Comparison of ENCODE assay signal across 8 cellular contexts in genomic region chr5:139459451-139459934, GRCh38. TPM values are rescaled to one million over a fixed set of nuclear protein-coding genes. Genes with fewer than 3 reads are reported as not detected.
DNase-seq lines count a peak whose midpoint lies in the region; ATAC-seq lines count a peak whose summit lies in the region.

No MANE protein-coding gene starts in this region.

- no peaks in the 10 kb centered on the region for H3K9me3 ChIP-seq in effector memory CD4-positive, alpha-beta T cell (ENCODE audit: control insufficient read depth, low read length)

- H3K27me3 ChIP-seq in effector memory CD4-positive, alpha-beta T cell (replicated peaks; ENCODE audit: control insufficient read depth, insufficient read depth, low read length, poor library complexity, severe bottlenecking): no peaks in the 10 kb centered on the region

- no peaks in the 10 kb centered on the region for H3K36me3 ChIP-seq in effector memory CD4-positive, alpha-beta T cell (ENCODE audit: control insufficient read depth, insufficient read depth, low read length)

- H3K4me1 ChIP-seq in effector memory CD4-positive, alpha-beta T cell (ENCODE audit: control insufficient read depth, insufficient read depth, low read length, poor library complexity, severe bottlenecking): peaks cover 31% of the 10 kb centered on the region

- ATAC-seq in GM19025 (IDR thresholded peaks at IDR 0.05; ENCODE audit: low read depth, unreplicated experiment) (peak; percentile 25), HG03378 (IDR thresholded peaks at IDR 0.05; ENCODE audit: unreplicated experiment) (peak; percentile 28)

- H3K27ac ChIP-seq in effector memory CD4-positive, alpha-beta T cell (ENCODE audit: insufficient read depth, low read length, poor library complexity, severe bottlenecking): peak overlapping the region; percentile 81

- no peak for DNase-seq in effector memory CD4-positive, alpha-beta T cell
- peak; percentile 62 for DNase-seq in stimulated activated CD4-positive, alpha-beta T cell treated with anti-CD3 and anti-CD28 coated beads, Interleukin-1b, Interleukin-23, amount 100 ng/mL, for 48 hours
- DNase-seq in NCI-H1105 (lab: John Stamatoyannopoulos, UW) (no peak), T1000 (lab: John Stamatoyannopoulos, UW) (no peak), UCSD-AML1 (lab: John Stamatoyannopoulos, UW; ENCODE audit: unreplicated experiment) (no peak), ureter (ENCODE audit: low spot score) (no peak)

- H3K4me3 ChIP-seq in effector memory CD4-positive, alpha-beta T cell (ENCODE audit: insufficient read depth, low read depth, low read length, poor library complexity, severe bottlenecking): no peak overlapping the region

RNA-seq across cellular contexts. Expression of gene ECSCR, which starts 3.0 kb away (rescaled TPM):
- 31.1 TPM for total RNA-seq in ureter

RNA-seq across cellular contexts. Expression of gene SMIM33, which starts 11.3 kb away (rescaled TPM):
- not detected for total RNA-seq in ureter

RNA-seq across cellular contexts. Expression of gene DNAJC18, which starts 20.2 kb away (rescaled TPM):
- total RNA-seq in ureter: 10.3 TPM

RNA-seq across cellular contexts. Expression of gene STING1, which starts 23.1 kb away (rescaled TPM):
- 71.5 TPM for total RNA-seq in ureter

RNA-seq across cellular contexts. Expression of gene SPATA24, which starts 55.6 kb away (rescaled TPM):
- total RNA-seq in ureter: 7.8 TPM
